11 cellular contexts compared by ENCODE assay signal in genomic region chr9:109483771-109484442, GRCh38.
"Had no signal": no experiment of that assay in that cellular context is flagged by ENCODE, and none has a peak within 500 bp of the region (broad histone marks: within the 10 kb centered on the region; RNA-seq: fewer than 3 reads in every experiment).

No MANE protein-coding gene starts in this region.

- H3K36me3 ChIP-seq: adrenal gland, gastrocnemius medialis, neutrophil, right atrium auricular region, tibial nerve had no signal

- H3K27ac ChIP-seq: adrenal gland, coronary artery, gastrocnemius medialis, neutrophil, right atrium auricular region, tibial nerve had no signal

- H3K4me3 ChIP-seq: adrenal gland, coronary artery, gastrocnemius medialis, right atrium auricular region, tibial nerve had no signal

- H3K4me1 ChIP-seq: adrenal gland, tibial nerve had no signal

- DNase-seq: activated CD4-positive, alpha-beta T cell treated with anti-CD3 and anti-CD28 coated beads for 36 hours; activated naive CD4-positive, alpha-beta T cell treated with anti-CD3 and anti-CD28 coated beads, Interleukin-2, amount 10 ng/mL, durations not matched to agents 7 days and 5 days; central memory CD4-positive, alpha-beta T cell; effector CD8-positive, alpha-beta T cell; gastrocnemius medialis; small intestine had no signal

- H3K9me3 ChIP-seq: adrenal gland, gastrocnemius medialis, neutrophil, right atrium auricular region, tibial nerve had no signal

- H3K27me3 ChIP-seq: adrenal gland, gastrocnemius medialis, right atrium auricular region, tibial nerve had no signal
